ENCODE assay signal across 7 cellular contexts in genomic region chr2:221572180-221572820, GRCh38. TPM values are rescaled to one million over a fixed set of nuclear protein-coding genes. Genes with fewer than 3 reads are reported as not detected.
DNase-seq lines count a peak whose midpoint lies in the region; ATAC-seq, FAIRE-seq and TF ChIP-seq lines count a peak whose summit lies in the region.

Gene EPHA4, minus strand, starts transcription at chr2:221572304. Its CDS starts 56 bp downstream, at chr2:221572248.

- no peak for FAIRE-seq in keratinocyte (lab: Jason Lieb, UNC)

- DNase-seq in NCI-H2196 (lab: John Stamatoyannopoulos, UW; ENCODE audit: unreplicated experiment), result peak; percentile 91
- DNase-seq in activated CD4-positive, alpha-beta T cell treated with anti-CD3 and anti-CD28 coated beads for 1 hour, result peak; percentile 78
- peak; percentile 95 for DNase-seq in cerebellum (ENCODE audit: low spot score)
- DNase-seq in keratinocyte (ENCODE audit: low read depth, low spot score), result no peak
- DNase-seq in stimulated activated CD4-positive, alpha-beta T cell treated with anti-CD3 and anti-CD28 coated beads, Interleukin-12 subunit alpha, Interleukin-12 subunit beta, amount 100 ng/mL, for 4 hours, result peak; percentile 82

- no peaks in the 10 kb centered on the region for H3K9me3 ChIP-seq in keratinocyte (ENCODE audit: control insufficient read depth, low read depth, low read length)

- peak in 1 of 3 experiments; percentile 30 for TF ChIP-seq CTCF in keratinocyte (optimal IDR thresholded peaks at IDR 0.05 in 1 of 3, IDR thresholded peaks at IDR 0.05 in 1 of 3, conservative IDR thresholded peaks at IDR 0.05 in 1 of 3; ENCODE audit: extremely low read depth in 1 of 3, insufficient read depth in 2 of 3, low read length in 3 of 3)

- peaks cover 10% of the 10 kb centered on the region for H3K27me3 ChIP-seq in keratinocyte (ENCODE audit: control insufficient read depth, extremely low read depth, insufficient read depth, low read length)

- no peaks in the 10 kb centered on the region for H4K20me1 ChIP-seq in keratinocyte (ENCODE audit: control insufficient read depth, extremely low read depth, insufficient read depth, low read length)

- peak within 1 kb of the TSS; percentile 92 for H2AFZ ChIP-seq in keratinocyte (ENCODE audit: control insufficient read depth, low read length)

- peak within 1 kb of the TSS; percentile 74 for H3K9ac ChIP-seq in keratinocyte (ENCODE audit: control insufficient read depth, extremely low read depth, insufficient read depth, low read length)

- peaks cover 4% of the 10 kb centered on the region for H3K79me2 ChIP-seq in keratinocyte (ENCODE audit: control insufficient read depth, insufficient read depth, low read length)

- H3K9me1 ChIP-seq in keratinocyte (ENCODE audit: control insufficient read depth, extremely low read depth, insufficient read depth, low read length), result no peaks in the 10 kb centered on the region

- H3K27ac ChIP-seq in keratinocyte (ENCODE audit: control insufficient read depth, insufficient read depth, low read length), result peak within 1 kb of the TSS; percentile 40

- dilution Hi-C loops in keratinocyte (cut with MboI; ENCODE audit: extremely low pct_ligation_motif_present, low sequenced_read_pairs), result no loop called here

- peaks cover 10% of the 10 kb centered on the region for H3K4me1 ChIP-seq in keratinocyte (ENCODE audit: control insufficient read depth, extremely low read depth, insufficient read depth, low read length)

- no peaks in the 10 kb centered on the region for H3K36me3 ChIP-seq in keratinocyte (ENCODE audit: control insufficient read depth in 2 of 2, extremely low read depth in 1 of 2, insufficient read depth in 2 of 2, low read length in 2 of 2)

- peak within 1 kb of the TSS; percentile 99 for H3K4me2 ChIP-seq in keratinocyte (ENCODE audit: control insufficient read depth, extremely low read depth, insufficient read depth, low read depth, low read length)

- peak within 1 kb of the TSS; percentile 87 to 89 (median 87) for H3K4me3 ChIP-seq in keratinocyte (ENCODE audit: control insufficient read depth in 2 of 3, extremely low read depth in 1 of 3, insufficient read depth in 2 of 3, low read depth in 1 of 3, low read length in 3 of 3)

- peak; percentile 90 for ATAC-seq in GM18520 (IDR thresholded peaks at IDR 0.05; ENCODE audit: unreplicated experiment)
- ATAC-seq in HG03025 (IDR thresholded peaks at IDR 0.05; ENCODE audit: low FRiP score, unreplicated experiment), result peak; percentile 90

RNA-seq across cellular contexts. Expression of gene EPHA4, which starts in this region (rescaled TPM):
- total RNA-seq in cerebellum, result 84.7 TPM
- 6.5 to 20.2 TPM (median 9.0 TPM) in 3 replicates for polyA plus RNA-seq in keratinocyte
- polyA plus RNA-seq in keratinocyte (2011; ENCODE audit: low read depth), result 15.0 TPM
- polyA plus RNA-seq in keratinocyte (2011; cell fraction: cytosol; rRNA removed), result 1.8 and 2.6 TPM in 2 replicates
- polyA plus RNA-seq in keratinocyte (2011; cell fraction: nucleus; rRNA removed), result 21.6 and 25.2 TPM in 2 replicates
- polyA plus RNA-seq in keratinocyte (2012; ENCODE audit: low replicate concordance), result 3.9 and 7.1 TPM in 2 replicates
- polyA minus RNA-seq in keratinocyte, result 14.3 to 41.4 TPM (median 24.7 TPM) in 3 replicates
- 5.8 TPM for polyA minus RNA-seq in keratinocyte (2011; cell fraction: cytosol; rRNA and poly(A)+ RNA removed)
- polyA minus RNA-seq in keratinocyte (2011; cell fraction: nucleus; rRNA and poly(A)+ RNA removed), result 24.0 and 44.6 TPM in 2 replicates
